ENCODE assay signal across 8 cellular contexts in the genomic region with DNA sequence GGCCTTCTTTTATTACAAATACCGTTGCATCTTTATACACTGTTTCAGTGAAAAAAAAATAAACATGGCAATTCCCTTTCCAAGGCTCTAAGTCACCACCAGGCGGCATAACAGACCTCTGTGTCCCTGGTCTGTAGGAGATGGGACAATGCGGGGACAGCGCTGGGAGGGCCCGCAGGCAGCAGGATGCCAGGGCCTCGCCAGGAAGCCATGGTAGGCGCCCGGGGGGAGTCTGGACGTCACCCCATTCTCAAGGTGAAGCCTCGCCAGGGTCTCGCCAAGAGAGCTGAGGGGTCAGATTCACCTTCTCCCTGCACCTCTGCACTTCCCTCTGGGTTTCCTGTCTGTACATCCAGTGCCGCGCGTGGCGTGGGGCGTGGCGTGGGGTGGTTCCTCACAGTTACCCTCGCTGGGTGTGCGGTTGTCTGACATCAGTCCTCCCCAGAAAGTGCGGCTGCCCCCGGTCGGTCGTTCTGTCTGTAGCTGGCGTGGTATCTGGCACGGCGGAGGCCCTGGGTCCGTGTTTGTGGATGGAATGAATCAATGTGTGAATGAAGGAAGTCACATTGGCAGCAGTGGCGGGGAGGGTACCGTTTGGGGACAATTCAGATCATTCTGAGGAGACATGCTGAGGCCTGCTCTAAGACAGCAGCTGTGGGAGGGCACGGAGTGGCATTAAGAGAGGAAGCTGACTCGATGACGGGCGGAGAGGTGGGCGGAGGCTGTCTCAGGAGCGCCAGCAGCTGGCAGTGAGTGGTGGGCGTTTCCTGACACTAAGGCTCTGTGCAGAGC. TPM values are rescaled to one million over a fixed set of nuclear protein-coding genes. Genes with fewer than 3 reads are reported as not detected.
DNase-seq lines count a peak whose midpoint lies in the region; ATAC-seq and TF ChIP-seq lines count a peak whose summit lies in the region.

No MANE protein-coding gene starts in this region.

- peak overlapping the region; percentile 45 for H3K56ac ChIP-seq in mesendoderm (ENCODE audit: low read length)

- no peak overlapping the region for H3K23ac ChIP-seq in mesendoderm (ENCODE audit: low read length)

- H3K9me3 Mint-ChIP-seq in activated CD4-positive, alpha-beta T cell treated with anti-CD3 and anti-CD28 coated beads, Interleukin-2, amount 10 ng/mL, durations not matched to agents 7 days and 5 days, result no peaks in the 10 kb centered on the region

- TF ChIP-seq CTCF in dorsolateral prefrontal cortex (IDR thresholded peaks at IDR 0.05 in 54 of 56, conservative IDR thresholded peaks at IDR 0.05 in 2 of 56; ENCODE audit: low read depth in 1 of 56, partially characterized antibody in 56 of 56), result peak; percentile 50 to 88 (median 74)

- H2BK120ac ChIP-seq in mesendoderm (ENCODE audit: low read depth, low read length), result no peak overlapping the region

- no peak overlapping the region for H4K5ac ChIP-seq in mesendoderm (ENCODE audit: low read length)

- H3K9ac ChIP-seq in mesendoderm (ENCODE audit: low read length), result peak overlapping the region; percentile 12

- H2BK15ac ChIP-seq in mesendoderm (replicated peaks; ENCODE audit: low read depth), result no peak overlapping the region

- POLR2A ChIA-PET in activated CD4-positive, alpha-beta T cell treated with anti-CD3 and anti-CD28 coated beads, Interleukin-2, amount 10 ng/mL, durations not matched to agents 7 days and 5 days (lab: Charles Lee), result interaction anchor here (0.7 to 1.4 kb wide), 3 partner anchors 14 to 76 kb away, joined by 6 to 10 read pairs (median 7); no protein-coding TSS in a partner anchor

- no peak overlapping the region for H2AK5ac ChIP-seq in mesendoderm (ENCODE audit: low read length)

- peak overlapping the region in 32 of 59 donors; percentile 10 to 78 (median 51) for H3K27ac ChIP-seq in dorsolateral prefrontal cortex
- H3K27ac ChIP-seq in mesendoderm (ENCODE audit: low read depth, low read length), result no peak overlapping the region

- peak; percentile 86 for DNase-seq in DMS 273 (lab: John Stamatoyannopoulos, UW; ENCODE audit: unreplicated experiment)
- peak; percentile 74 for DNase-seq in NCI-H510A (lab: John Stamatoyannopoulos, UW)
- DNase-seq in activated CD4-positive, alpha-beta T cell treated with anti-CD3 and anti-CD28 coated beads, Interleukin-2, amount 10 ng/mL, durations not matched to agents 7 days and 5 days, result peak; percentile 85
- DNase-seq in dorsolateral prefrontal cortex, result peak in 7 of 10 donors; percentile 51 to 89 (median 70)
- peak; percentile 83 for DNase-seq in mesendoderm
- peak; percentile 87 to 94 for DNase-seq in stimulated activated CD8-positive, alpha-beta memory T cell treated with anti-CD3 and anti-CD28 coated beads, Interleukin-15, amount 100 ng/mL, for 4 hours (ENCODE audit: low read depth in 2 of 2)

- CTCF ChIA-PET in activated CD4-positive, alpha-beta T cell treated with anti-CD3 and anti-CD28 coated beads, Interleukin-2, amount 10 ng/mL, durations not matched to agents 7 days and 5 days (lab: Charles Lee), result interaction anchor here (0.6 to 12.3 kb wide), 21 partner anchors 8 to 142 kb away, joined by 3 to 118 read pairs (median 4); no protein-coding TSS in a partner anchor

- no peak overlapping the region for H2BK5ac ChIP-seq in mesendoderm (ENCODE audit: low read length)

- peak overlapping the region; percentile 90 for H3K27ac Mint-ChIP-seq in activated CD4-positive, alpha-beta T cell treated with anti-CD3 and anti-CD28 coated beads, Interleukin-2, amount 10 ng/mL, durations not matched to agents 7 days and 5 days

- H3K4ac ChIP-seq in mesendoderm (ENCODE audit: low read depth, low read length), result no peak overlapping the region

- H3K4me2 ChIP-seq in mesendoderm (ENCODE audit: low read length), result no peak overlapping the region

- no peaks in the 10 kb centered on the region for H3K27me3 Mint-ChIP-seq in activated CD4-positive, alpha-beta T cell treated with anti-CD3 and anti-CD28 coated beads, Interleukin-2, amount 10 ng/mL, durations not matched to agents 7 days and 5 days

- H3K36me3 Mint-ChIP-seq in activated CD4-positive, alpha-beta T cell treated with anti-CD3 and anti-CD28 coated beads, Interleukin-2, amount 10 ng/mL, durations not matched to agents 7 days and 5 days (ENCODE audit: low read depth), result no peaks in the 10 kb centered on the region

- H3K4me3 ChIP-seq in dorsolateral prefrontal cortex, result peak overlapping the region in 58 of 59 donors; percentile 13 to 67 (median 45)
- H3K4me3 ChIP-seq in mesendoderm (ENCODE audit: low read length), result no peak overlapping the region

- H3K27me3 ChIP-seq in dorsolateral prefrontal cortex (peaks cover 0 to 8% (median 0%) of the 10 kb centered on the region in 45 donors), mesendoderm (ENCODE audit: insufficient read depth, low read length, poor library complexity) (no peaks in the 10 kb centered on the region)

- peaks cover 8% of the 10 kb centered on the region for H3K4me1 ChIP-seq in mesendoderm (ENCODE audit: control insufficient read depth, low read depth, low read length)

- intact Hi-C loops in dorsolateral prefrontal cortex (cut with DNase I), result no loop called here

- no peak overlapping the region for H3K18ac ChIP-seq in mesendoderm (ENCODE audit: low read length)

- peaks cover 8% of the 10 kb centered on the region for H3K79me1 ChIP-seq in mesendoderm (ENCODE audit: low read length)

- no peak overlapping the region for H4K8ac ChIP-seq in mesendoderm (ENCODE audit: low read depth, low read length)

- H3K79me2 ChIP-seq in mesendoderm (ENCODE audit: control insufficient read depth, insufficient read depth, low read length), result no peaks in the 10 kb centered on the region

- H3K4me3 Mint-ChIP-seq in activated CD4-positive, alpha-beta T cell treated with anti-CD3 and anti-CD28 coated beads, Interleukin-2, amount 10 ng/mL, durations not matched to agents 7 days and 5 days, result peak overlapping the region; percentile 72

- WGBS in mesendoderm (ENCODE audit: extremely low coverage, insufficient coverage, low lambda C conversion rate), result no CpG with 5 or more reads among the region's 36 CpGs

- ATAC-seq in HG02763 (IDR thresholded peaks at IDR 0.05; ENCODE audit: unreplicated experiment), result peak; percentile 24
- ATAC-seq in GM19395 (IDR thresholded peaks at IDR 0.05; ENCODE audit: unreplicated experiment), result no peak

- no peaks in the 10 kb centered on the region for H3K36me3 ChIP-seq in mesendoderm (ENCODE audit: control insufficient read depth, insufficient read depth, low read length)

- peaks cover 47% of the 10 kb centered on the region for H3K4me1 Mint-ChIP-seq in activated CD4-positive, alpha-beta T cell treated with anti-CD3 and anti-CD28 coated beads, Interleukin-2, amount 10 ng/mL, durations not matched to agents 7 days and 5 days

RNA-seq across cellular contexts. Expression of a gene that starts 45.9 kb away (rescaled TPM):
- total RNA-seq in activated CD4-positive, alpha-beta T cell treated with anti-CD3 and anti-CD28 coated beads, Interleukin-2, amount 10 ng/mL, durations not matched to agents 7 days and 5 days, result 100 to 1,000 TPM; 187 to 196 TPM
- total RNA-seq in dorsolateral prefrontal cortex, result 100 to 1,000 TPM in 13 of 120 experiments, 10 to 100 TPM in 107; 39.2 to 124 (median 80.4) TPM
- polyA plus RNA-seq in mesendoderm (2013, experiment 1 of 2), result 86.5 TPM
- 91.0 TPM for polyA plus RNA-seq in mesendoderm (2013, experiment 2 of 2)
